ENCODE assay signal across 12 cellular contexts in genomic region chr10:99232357-99232999, GRCh38. TPM values are rescaled to one million over a fixed set of nuclear protein-coding genes. Genes with fewer than 3 reads are reported as not detected.
DNase-seq lines count a peak whose midpoint lies in the region; ATAC-seq, FAIRE-seq and TF ChIP-seq lines count a peak whose summit lies in the region.
"Had no signal": no experiment of that assay in that cellular context is flagged by ENCODE, and none has a peak within 500 bp of the region (broad histone marks: within the 10 kb centered on the region; RNA-seq: fewer than 3 reads in every experiment).

No MANE protein-coding gene starts in this region.

- intact Hi-C loops in kidney (cut with DNase I): no loop called here

- H3K9me3 ChIP-seq in astrocyte (ENCODE audit: insufficient read depth, low read depth, low read length) (no peaks in the 10 kb centered on the region), kidney (ENCODE audit: control insufficient read depth in 1 of 2, low read length in 2 of 2) (no peaks in the 10 kb centered on the region)
- H3K9me3 ChIP-seq: adrenal gland had no signal

- H4K20me1 ChIP-seq in astrocyte (ENCODE audit: insufficient read depth, low read length): peaks cover 4% of the 10 kb centered on the region

- H3K4me3 ChIP-seq in astrocyte (ENCODE audit: insufficient read depth, low read depth, low read length) (no peak overlapping the region), kidney (ENCODE audit: low read length in 2 of 2) (no peak overlapping the region)
- H3K4me3 ChIP-seq: adrenal gland had no signal

- H3K36me3 ChIP-seq in astrocyte (ENCODE audit: insufficient read depth, low read length) (no peaks in the 10 kb centered on the region), kidney (ENCODE audit: control insufficient read depth in 1 of 2, insufficient read depth in 2 of 2, low read length in 2 of 2) (no peaks in the 10 kb centered on the region)
- H3K36me3 ChIP-seq: adrenal gland had no signal

- TF ChIP-seq CTCF in astrocyte (IDR thresholded peaks at IDR 0.05; ENCODE audit: insufficient read depth, low read depth, low read length): no peak
- no peak for TF ChIP-seq CTCF in kidney (IDR thresholded peaks at IDR 0.05; ENCODE audit: borderline replicate concordance, extremely low read depth, insufficient read depth)
- TF ChIP-seq CTCF in type B pancreatic cell (conservative IDR thresholded peaks at IDR 0.05): no peak
- no peak for TF ChIP-seq CTCF in progenitor cell of endocrine pancreas (IDR thresholded peaks at IDR 0.05; ENCODE audit: unreplicated experiment)

- POLR2A ChIA-PET in activated naive CD8-positive, alpha-beta T cell treated with anti-CD3 and anti-CD28 coated beads, Interleukin-2, amount 10 ng/mL, durations not matched to agents 7 days and 5 days (lab: Charles Lee): no interaction called here

- peaks cover 1% of the 10 kb centered on the region for H3K36me3 Mint-ChIP-seq in activated naive CD8-positive, alpha-beta T cell treated with anti-CD3 and anti-CD28 coated beads, Interleukin-2, amount 10 ng/mL, durations not matched to agents 7 days and 5 days
- H3K36me3 Mint-ChIP-seq in activated naive CD8-positive, alpha-beta T cell treated with anti-CD3 and anti-CD28 coated beads for 36 hours: no peaks in the 10 kb centered on the region
- no peaks in the 10 kb centered on the region for H3K36me3 Mint-ChIP-seq in astrocyte (ENCODE audit: low read depth, unreplicated experiment)
- H3K36me3 Mint-ChIP-seq in type B pancreatic cell: no peaks in the 10 kb centered on the region
- no peaks in the 10 kb centered on the region for H3K36me3 Mint-ChIP-seq in progenitor cell of endocrine pancreas (ENCODE audit: insufficient read depth)

- peaks cover 13% of the 10 kb centered on the region for H3K4me1 Mint-ChIP-seq in activated naive CD8-positive, alpha-beta T cell treated with anti-CD3 and anti-CD28 coated beads, Interleukin-2, amount 10 ng/mL, durations not matched to agents 7 days and 5 days
- peaks cover 29% of the 10 kb centered on the region for H3K4me1 Mint-ChIP-seq in activated naive CD8-positive, alpha-beta T cell treated with anti-CD3 and anti-CD28 coated beads for 36 hours
- peaks cover 5% of the 10 kb centered on the region for H3K4me1 Mint-ChIP-seq in astrocyte (ENCODE audit: low read depth, unreplicated experiment)
- peaks cover 17% of the 10 kb centered on the region for H3K4me1 Mint-ChIP-seq in type B pancreatic cell (ENCODE audit: unreplicated experiment)
- H3K4me1 Mint-ChIP-seq in progenitor cell of endocrine pancreas (ENCODE audit: low read depth): peaks cover 12% of the 10 kb centered on the region

- no peak overlapping the region for H3K9ac ChIP-seq in astrocyte (ENCODE audit: low read length)
- H3K9ac ChIP-seq in kidney (ENCODE audit: low read length in 2 of 2): no peak overlapping the region

- FAIRE-seq in astrocyte (lab: Jason Lieb, UNC) (no peak), kidney (lab: Jason Lieb, UNC) (no peak)

- H3K79me2 ChIP-seq in astrocyte (ENCODE audit: insufficient read depth, low read length): no peaks in the 10 kb centered on the region

- H3K4me1 ChIP-seq in astrocyte (ENCODE audit: insufficient read depth, low read length): peaks cover 9% of the 10 kb centered on the region
- H3K4me1 ChIP-seq in kidney (ENCODE audit: control insufficient read depth in 1 of 2, insufficient read depth in 1 of 2, low read depth in 1 of 2, low read length in 2 of 2): peaks cover 0 to 9% of the 10 kb centered on the region in 2 donors

- peak overlapping the region; percentile 49 for H3K4me3 Mint-ChIP-seq in activated naive CD8-positive, alpha-beta T cell treated with anti-CD3 and anti-CD28 coated beads, Interleukin-2, amount 10 ng/mL, durations not matched to agents 7 days and 5 days
- H3K4me3 Mint-ChIP-seq in activated naive CD8-positive, alpha-beta T cell treated with anti-CD3 and anti-CD28 coated beads for 36 hours: no peak overlapping the region
- H3K4me3 Mint-ChIP-seq in astrocyte (ENCODE audit: unreplicated experiment) (peak overlapping the region; percentile 77), type B pancreatic cell (peak overlapping the region; percentile 82), progenitor cell of endocrine pancreas (ENCODE audit: low read depth) (no peak overlapping the region)

- DNase-seq in activated naive CD8-positive, alpha-beta T cell treated with anti-CD3 and anti-CD28 coated beads, Interleukin-2, amount 10 ng/mL, durations not matched to agents 7 days and 5 days: peak; percentile 36
- no peak for DNase-seq in activated naive CD8-positive, alpha-beta T cell treated with anti-CD3 and anti-CD28 coated beads for 36 hours
- DNase-seq in astrocyte (ENCODE audit: low read depth): no peak
- peak; percentile 66 for DNase-seq in kidney
- no peak for DNase-seq in type B pancreatic cell (ENCODE audit: extremely low spot score, unreplicated experiment)
- DNase-seq in globus pallidus (ENCODE audit: low spot score): no peak
- DNase-seq in progenitor cell of endocrine pancreas (ENCODE audit: low spot score, unreplicated experiment): no peak
- DNase-seq: adrenal gland, NCI-H526 treated with DMSO at 0.1 percent for 48 hours had no signal

- peaks cover 1% of the 10 kb centered on the region for H3K9me3 Mint-ChIP-seq in activated naive CD8-positive, alpha-beta T cell treated with anti-CD3 and anti-CD28 coated beads, Interleukin-2, amount 10 ng/mL, durations not matched to agents 7 days and 5 days
- no peaks in the 10 kb centered on the region for H3K9me3 Mint-ChIP-seq in activated naive CD8-positive, alpha-beta T cell treated with anti-CD3 and anti-CD28 coated beads for 36 hours
- H3K9me3 Mint-ChIP-seq in astrocyte (ENCODE audit: unreplicated experiment) (no peaks in the 10 kb centered on the region), type B pancreatic cell (no peaks in the 10 kb centered on the region), progenitor cell of endocrine pancreas (ENCODE audit: low read depth) (no peaks in the 10 kb centered on the region)

- no peak overlapping the region for H3K27ac ChIP-seq in astrocyte (ENCODE audit: low read depth, low read length)
- H3K27ac ChIP-seq in kidney (ENCODE audit: low read depth in 2 of 2, low read length in 2 of 2): no peak overlapping the region
- H3K27ac ChIP-seq: adrenal gland, VCaP had no signal

- H3K27ac Mint-ChIP-seq in activated naive CD8-positive, alpha-beta T cell treated with anti-CD3 and anti-CD28 coated beads, Interleukin-2, amount 10 ng/mL, durations not matched to agents 7 days and 5 days: no peak overlapping the region
- no peak overlapping the region for H3K27ac Mint-ChIP-seq in activated naive CD8-positive, alpha-beta T cell treated with anti-CD3 and anti-CD28 coated beads for 36 hours
- H3K27ac Mint-ChIP-seq in astrocyte (ENCODE audit: unreplicated experiment): no peak overlapping the region
- peak overlapping the region; percentile 63 for H3K27ac Mint-ChIP-seq in type B pancreatic cell
- no peak overlapping the region for H3K27ac Mint-ChIP-seq in progenitor cell of endocrine pancreas

- H2AFZ ChIP-seq in astrocyte (ENCODE audit: low read depth, low read length): no peak overlapping the region

- H3K4me2 ChIP-seq in astrocyte (ENCODE audit: low read length): no peak overlapping the region

- ATAC-seq in activated naive CD8-positive, alpha-beta T cell treated with anti-CD3 and anti-CD28 coated beads, Interleukin-2, amount 10 ng/mL, durations not matched to agents 7 days and 5 days (ENCODE audit: low read depth): no peak
- ATAC-seq in GM19023 (IDR thresholded peaks at IDR 0.05; ENCODE audit: unreplicated experiment): no peak

- peaks cover 88% of the 10 kb centered on the region for H3K27me3 Mint-ChIP-seq in activated naive CD8-positive, alpha-beta T cell treated with anti-CD3 and anti-CD28 coated beads, Interleukin-2, amount 10 ng/mL, durations not matched to agents 7 days and 5 days
- peaks cover 90% of the 10 kb centered on the region for H3K27me3 Mint-ChIP-seq in activated naive CD8-positive, alpha-beta T cell treated with anti-CD3 and anti-CD28 coated beads for 36 hours
- H3K27me3 Mint-ChIP-seq in astrocyte (ENCODE audit: low read depth, unreplicated experiment): peaks cover 88% of the 10 kb centered on the region
- H3K27me3 Mint-ChIP-seq in type B pancreatic cell: peaks cover 96% of the 10 kb centered on the region
- peaks cover 97% of the 10 kb centered on the region for H3K27me3 Mint-ChIP-seq in progenitor cell of endocrine pancreas

- H3K27me3 ChIP-seq in astrocyte (ENCODE audit: insufficient read depth, low read length): peaks cover 76% of the 10 kb centered on the region

RNA-seq across cellular contexts. Expression of gene HPSE2, which starts 3.2 kb away (rescaled TPM):
- under 1 TPM; 0.14 to 0.28 TPM for total RNA-seq in activated naive CD8-positive, alpha-beta T cell treated with anti-CD3 and anti-CD28 coated beads, Interleukin-2, amount 10 ng/mL, durations not matched to agents 7 days and 5 days
- total RNA-seq in activated naive CD8-positive, alpha-beta T cell treated with anti-CD3 and anti-CD28 coated beads for 36 hours: not detected
- total RNA-seq in astrocyte (0.14 TPM in 1 of 2 replicates, not detected in the other), kidney (3.0 TPM), type B pancreatic cell (ENCODE audit: low replicate concordance) (0.10 and 19.8 TPM in 2 replicates), progenitor cell of endocrine pancreas (0.10 TPM in 1 of 2 replicates, not detected in the other)
- 1.4 TPM for polyA plus RNA-seq in kidney (ENCODE audit: insufficient read depth, low read depth, low replicate concordance)
- total RNA-seq: adrenal gland had no signal
- polyA plus RNA-seq: IgD-negative memory B cell had no signal

Comparison
In these comparisons a context has a peak if more than half of its experiments do, and no peak if none do; other contexts are left out.
1. DNase-seq: peak in activated naive CD8-positive, alpha-beta T cell treated with anti-CD3 and anti-CD28 coated beads, Interleukin-2, amount 10 ng/mL, durations not matched to agents 7 days and 5 days (single experiment) and kidney (single experiment); none in activated naive CD8-positive, alpha-beta T cell treated with anti-CD3 and anti-CD28 coated beads for 36 hours (single experiment), astrocyte (single experiment), type B pancreatic cell (single experiment), globus pallidus (single experiment) and progenitor cell of endocrine pancreas (single experiment).
2. H3K4me3 Mint-ChIP-seq: peak in activated naive CD8-positive, alpha-beta T cell treated with anti-CD3 and anti-CD28 coated beads, Interleukin-2, amount 10 ng/mL, durations not matched to agents 7 days and 5 days (single experiment), astrocyte (single experiment) and type B pancreatic cell (single experiment); none in activated naive CD8-positive, alpha-beta T cell treated with anti-CD3 and anti-CD28 coated beads for 36 hours (single experiment) and progenitor cell of endocrine pancreas (single experiment).